Comparison of ENCODE assay signal across 9 cellular contexts in genomic region chr15:92848852-92849598, GRCh38. TPM values are rescaled to one million over a fixed set of nuclear protein-coding genes. Genes with fewer than 3 reads are reported as not detected.
DNase-seq lines count a peak whose midpoint lies in the region; ATAC-seq and TF ChIP-seq lines count a peak whose summit lies in the region.
"Had no signal": no experiment of that assay in that cellular context is flagged by ENCODE, and none has a peak within 500 bp of the region (broad histone marks: within the 10 kb centered on the region; RNA-seq: fewer than 3 reads in every experiment).

No MANE protein-coding gene starts in this region.

- no peaks in the 10 kb centered on the region for H3K9me3 ChIP-seq in fibroblast of lung (ENCODE audit: control insufficient read depth, insufficient read depth, low read depth, low read length)
- no peaks in the 10 kb centered on the region for H3K9me3 ChIP-seq in colonic mucosa
- H3K9me3 ChIP-seq: heart left ventricle had no signal

- H3K4me2 ChIP-seq in fibroblast of lung (ENCODE audit: extremely low read depth, insufficient read depth, low read length) = no peak overlapping the region

- peak; percentile 28 for DNase-seq in T-helper 22 cell (ENCODE audit: low read depth)
- peak; percentile 92 to 93 for DNase-seq in fibroblast of lung (ENCODE audit: low read depth in 2 of 2)
- no peak for DNase-seq in Ammon's horn (ENCODE audit: low spot score)
- no peak for DNase-seq in NCI-H524 (lab: John Stamatoyannopoulos, UW)
- DNase-seq in colonic mucosa = no peak
- no peak for DNase-seq in G401 (ENCODE audit: low spot score)
- DNase-seq: heart left ventricle had no signal

- H2AFZ ChIP-seq in fibroblast of lung (ENCODE audit: low read length) = no peak overlapping the region

- H3K36me3 ChIP-seq in fibroblast of lung (ENCODE audit: control insufficient read depth, insufficient read depth, low read length) (no peaks in the 10 kb centered on the region), colonic mucosa (no peaks in the 10 kb centered on the region)
- H3K36me3 ChIP-seq: heart left ventricle had no signal

- in situ Hi-C loops in G401 (cut with HindIII; ENCODE audit: low sequenced_read_pairs) = no loop called here

- H3K4me3 ChIP-seq in fibroblast of lung (replicated peaks in 1 of 4; ENCODE audit: control extremely low read depth in 1 of 4, insufficient read depth in 1 of 4, low read depth in 3 of 4, low read length in 4 of 4) = no peak overlapping the region
- no peak overlapping the region for H3K4me3 ChIP-seq in colonic mucosa
- H3K4me3 ChIP-seq: heart left ventricle had no signal

- no peaks in the 10 kb centered on the region for H3K27me3 ChIP-seq in fibroblast of lung (ENCODE audit: control insufficient read depth, insufficient read depth, low read length)
- no peaks in the 10 kb centered on the region for H3K27me3 ChIP-seq in colonic mucosa
- H3K27me3 ChIP-seq: heart left ventricle had no signal

- H3K27ac ChIP-seq in fibroblast of lung (ENCODE audit: insufficient read depth, low read length) (no peak overlapping the region), colonic mucosa (no peak overlapping the region)

- intact Hi-C loops in colonic mucosa (cut with DNase I) = no loop called here

- ATAC-seq in GM18517 (IDR thresholded peaks at IDR 0.05; ENCODE audit: unreplicated experiment) (peak; percentile 67), HG02852 (IDR thresholded peaks at IDR 0.05; ENCODE audit: unreplicated experiment) (peak; percentile 86)

- TF ChIP-seq CTCF in fibroblast of lung (conservative IDR thresholded peaks at IDR 0.05 in 1 of 2, IDR thresholded peaks at IDR 0.05 in 1 of 2; ENCODE audit: low read depth in 1 of 2, low read length in 2 of 2) (no peak), colonic mucosa (IDR thresholded peaks at IDR 0.05) (no peak)

- no peaks in the 10 kb centered on the region for H3K79me2 ChIP-seq in fibroblast of lung (ENCODE audit: control insufficient read depth, insufficient read depth, low read length)

- no peaks in the 10 kb centered on the region for H4K20me1 ChIP-seq in fibroblast of lung (ENCODE audit: control insufficient read depth, extremely low read depth, insufficient read depth, low read length)

- H3K9ac ChIP-seq in fibroblast of lung (ENCODE audit: insufficient read depth, low read length) (no peak overlapping the region), colonic mucosa (ENCODE audit: low read depth in 2 of 2, low read length in 2 of 2) (no peak overlapping the region)

- H3K4me1 ChIP-seq in fibroblast of lung (ENCODE audit: control insufficient read depth, extremely low read depth, insufficient read depth, low read length) (peaks cover 7% of the 10 kb centered on the region), colonic mucosa (peaks cover 3% of the 10 kb centered on the region)

RNA-seq across cellular contexts. Expression of gene CHD2, which starts 51.1 kb away (rescaled TPM):
- total RNA-seq in fibroblast of lung = 77.8 and 92.5 TPM in 2 replicates
- polyA plus RNA-seq in fibroblast of lung = 36.5 and 41.3 TPM in 2 replicates
- polyA plus RNA-seq in fibroblast of lung (2012) = 29.4 and 35.1 TPM in 2 replicates
- 33.6 and 46.0 TPM in 2 replicates for polyA minus RNA-seq in fibroblast of lung (ENCODE audit: low replicate concordance)
- total RNA-seq in colonic mucosa = 100 to 1,000 TPM in 1 of 2 donors, 10 to 100 TPM in 1; 87.5 to 121 TPM
- 28.2 and 38.9 TPM in 2 replicates for total RNA-seq in G401 (2014; rRNA removed; shearing (Covaris generic))

Comparison
In these comparisons a context has a peak if more than half of its experiments do, and no peak if none do; other contexts are left out.
1. DNase-seq: peak in T-helper 22 cell (single experiment) and fibroblast of lung (2 of 2); none in Ammon's horn (single experiment), NCI-H524 (0 of 2), colonic mucosa (single experiment) and G401 (single experiment).